1 cellular context compared by ENCODE assay signal in genomic region chr6:87909849-87910248, GRCh38.
TF ChIP-seq lines count a peak whose summit lies in the region.

No MANE protein-coding gene starts in this region.

TF ChIP-seq in SK-N-SH treated with all-trans-retinoic acid at 6 μM for 48 hours, 23 proteins besides CTCF, POLR2A, EP300 and RAD21 (continued from another document):
- TF ChIP-seq PPARA (CRISPR knock-in tag; IDR thresholded peaks at IDR 0.05; ENCODE audit: borderline replicate concordance): no peak
